1 cellular context compared by ENCODE assay signal in genomic region chr11:62889484-62890437, GRCh38.
TF ChIP-seq lines count a peak whose summit lies in the region.

No MANE protein-coding gene starts in this region.

TF ChIP-seq in K562, 482 proteins besides CTCF, POLR2A, EP300 and RAD21 (continued from another document and continues in another):
- TF ChIP-seq BCLAF1 (IDR thresholded peaks at IDR 0.05; ENCODE audit: borderline replicate concordance in 1 of 2, control insufficient read depth in 1 of 2, low read depth in 2 of 2, low read length in 1 of 2) (peak in 1 of 2 experiments; percentile 27; a peak in 1 of 4 replicates), ZNF766 (CRISPR knock-in tag; conservative IDR thresholded peaks at IDR 0.05) (no peak), TCF7L2 (IDR thresholded peaks at IDR 0.05; ENCODE audit: low read depth, low read length) (peak; percentile 50; the same call in 1 of the 2 replicates), XRCC5 (IDR thresholded peaks at IDR 0.05; ENCODE audit: low read depth, low read length) (no peak), RNF219 (CRISPR knock-in tag; IDR thresholded peaks at IDR 0.05) (peak; percentile 81; the same call in 1 of the 2 replicates), HEY1 (CRISPR knock-in tag; IDR thresholded peaks at IDR 0.05; ENCODE audit: borderline replicate concordance) (peak; percentile 72), RNF2 (IDR thresholded peaks at IDR 0.05) (peak; percentile 56), GTF3C2 (IDR thresholded peaks at IDR 0.05; ENCODE audit: borderline replicate concordance, extremely low read depth, insufficient read length) (no peak), ZNF277 (CRISPR knock-in tag; IDR thresholded peaks at IDR 0.05; ENCODE audit: borderline replicate concordance) (no peak), ZNF224 (CRISPR knock-in tag; IDR thresholded peaks at IDR 0.05) (no peak), NFE2 (IDR thresholded peaks at IDR 0.05; ENCODE audit: low read depth) (no peak), SMARCB1 (IDR thresholded peaks at IDR 0.05; ENCODE audit: insufficient read length, low read depth) (no peak), ETV1 (tag; conservative IDR thresholded peaks at IDR 0.05; ENCODE audit: low read depth) (no peak), ELK3 (CRISPR knock-in tag; IDR thresholded peaks at IDR 0.05) (peak; percentile 63), E2F5 (CRISPR knock-in tag; IDR thresholded peaks at IDR 0.05) (no peak), SRSF9 (IDR thresholded peaks at IDR 0.05; ENCODE audit: borderline replicate concordance, low read depth, low read length) (no peak), HOMEZ (CRISPR knock-in tag; IDR thresholded peaks at IDR 0.05) (no peak), STAG1 (CRISPR knock-in tag; IDR thresholded peaks at IDR 0.05; ENCODE audit: borderline replicate concordance) (no peak), BRF1 (IDR thresholded peaks at IDR 0.05; ENCODE audit: borderline replicate concordance, extremely low read depth, insufficient read length) (no peak), TEAD1 (CRISPR knock-in tag; IDR thresholded peaks at IDR 0.05) (peak; percentile 91 to 94), ZNF398 (CRISPR knock-in tag; IDR thresholded peaks at IDR 0.05) (no peak), KLF1 (tag; IDR thresholded peaks at IDR 0.05) (no peak), NCOA2 (IDR thresholded peaks at IDR 0.05; ENCODE audit: partially characterized antibody in 2 of 2) (no peak), NCOA4 (IDR thresholded peaks at IDR 0.05; ENCODE audit: partially characterized antibody) (no peak), HIVEP1 (CRISPR knock-in tag; IDR thresholded peaks at IDR 0.05) (no peak), PHF20 (IDR thresholded peaks at IDR 0.05; ENCODE audit: partially characterized antibody) (no peak), HMGXB4 (CRISPR knock-in tag; IDR thresholded peaks at IDR 0.05) (no peak), HLTF (IDR thresholded peaks at IDR 0.05) (peak; percentile 71; the same call in 1 of the 2 replicates), ZBTB7A (IDR thresholded peaks at IDR 0.05; ENCODE audit: borderline replicate concordance, control insufficient read depth, low read depth, low read length) (peak; percentile 71), EP400 (IDR thresholded peaks at IDR 0.05) (peak; percentile 21; the same call in 1 of the 2 replicates), ZC3H8 (IDR thresholded peaks at IDR 0.05) (no peak), STAT5A (IDR thresholded peaks at IDR 0.05; ENCODE audit: borderline replicate concordance, low read length) (peak; percentile 66; the same call in 1 of the 2 replicates), ARNT (IDR thresholded peaks at IDR 0.05) (no peak; a peak in 1 of 4 replicates), RBM17 (IDR thresholded peaks at IDR 0.05; ENCODE audit: borderline replicate concordance, low read depth, low read length) (no peak), SP1 (CRISPR knock-in tag; IDR thresholded peaks at IDR 0.05) (peak; percentile 65), IFI16 (CRISPR knock-in tag; IDR thresholded peaks at IDR 0.05) (no peak), CREB1 (IDR thresholded peaks at IDR 0.05) (no peak), CREB1 (CRISPR knock-in tag; IDR thresholded peaks at IDR 0.05) (peak; percentile 43; the same call in 1 of the 2 replicates), ZNF197 (CRISPR knock-in tag; IDR thresholded peaks at IDR 0.05; ENCODE audit: low read depth) (no peak), ZFX (CRISPR knock-in tag; IDR thresholded peaks at IDR 0.05) (peak; percentile 56)
